Comparison of ENCODE assay signal across 8 cellular contexts in genomic region chr17:81222906-81223757, GRCh38. TPM values are rescaled to one million over a fixed set of nuclear protein-coding genes. Genes with fewer than 3 reads are reported as not detected.
DNase-seq lines count a peak whose midpoint lies in the region; ATAC-seq and TF ChIP-seq lines count a peak whose summit lies in the region.

TSS of gene CEP131 (minus strand) at chr17:81222965. CDS start at chr17:81220056, 2,909 bp downstream.

- DNase-seq in AG08396 (ENCODE audit: low spot score) (peak; percentile 100), NCI-H345 (lab: John Stamatoyannopoulos, UW) (peak; percentile 100), activated B cell treated with CpG ODN at 0.5 μM for 24 hours (peak; percentile 100), caudate nucleus (lab: John Stamatoyannopoulos, UW) (peak; percentile 68 to 99 (median 98)), immature natural killer cell (peak; percentile 98 to 99 (median 98)), smooth muscle cell of the brain vasculature (ENCODE audit: low read depth, low spot score) (peak; percentile 96)

- H3K4me3 Mint-ChIP-seq in activated B cell treated with CpG ODN at 0.5 μM for 24 hours (peak within 1 kb of the TSS; percentile 85), immature natural killer cell (peak within 1 kb of the TSS; percentile 74 to 83 (median 81))

- ATAC-seq in GM19023 (IDR thresholded peaks at IDR 0.05; ENCODE audit: unreplicated experiment) = peak; percentile 90
- ATAC-seq in HG03280 (IDR thresholded peaks at IDR 0.05; ENCODE audit: unreplicated experiment) = peak; percentile 95
- peak; percentile 89 for ATAC-seq in activated B cell treated with CpG ODN at 0.5 μM for 24 hours (ENCODE audit: low read depth)

- H3K27ac Mint-ChIP-seq in activated B cell treated with CpG ODN at 0.5 μM for 24 hours = peak within 1 kb of the TSS; percentile 91
- peak within 1 kb of the TSS; percentile 34 to 72 (median 60) for H3K27ac Mint-ChIP-seq in immature natural killer cell

- no peak for TF ChIP-seq CTCF in activated B cell treated with CpG ODN at 0.5 μM for 24 hours (IDR thresholded peaks at IDR 0.05)

- no peak within 1 kb of the TSS for H3K27ac ChIP-seq in caudate nucleus (ENCODE audit: low read depth, low read length)

- H3K36me3 Mint-ChIP-seq in activated B cell treated with CpG ODN at 0.5 μM for 24 hours (ENCODE audit: low read depth) = peaks cover 10% of the 10 kb centered on the region
- no peaks in the 10 kb centered on the region for H3K36me3 Mint-ChIP-seq in immature natural killer cell

- POLR2A ChIA-PET in activated B cell treated with CpG ODN at 0.5 μM for 24 hours (lab: Charles Lee) = interaction anchor here (0.5 to 3.3 kb wide), 22 partner anchors 13 to 1077 kb away, joined by 3 to 79 read pairs (median 4); partner anchors contain the start of genes ACTG1, ARL16, HGS and MRPL12

- peaks cover 33% of the 10 kb centered on the region for H3K4me1 Mint-ChIP-seq in activated B cell treated with CpG ODN at 0.5 μM for 24 hours
- peaks cover 18 to 20% of the 10 kb centered on the region in 2 donors for H3K4me1 Mint-ChIP-seq in immature natural killer cell

- H3K27me3 Mint-ChIP-seq in activated B cell treated with CpG ODN at 0.5 μM for 24 hours (no peaks in the 10 kb centered on the region), immature natural killer cell (ENCODE audit: low read depth in 3 of 3) (peaks cover 0 to 6% (median 0%) of the 10 kb centered on the region in 3 donors)

- intact Hi-C loops in activated B cell treated with CpG ODN at 0.5 μM for 24 hours (cut with micrococcal nuclease) = loop anchor here (1.0 to 10.0 kb wide), 5 partner anchors 16 to 961 kb away; partner anchors contain the start of genes NDUFAF8, RNF213 and TEPSIN

- CTCF ChIA-PET in activated B cell treated with CpG ODN at 0.5 μM for 24 hours (lab: Charles Lee) = interaction anchor here (1.1 to 1.3 kb wide), 2 partner anchors 16 to 30 kb away, joined by 3 read pairs; partner anchors contain the start of genes NDUFAF8 and TEPSIN

- no peaks in the 10 kb centered on the region for H3K9me3 Mint-ChIP-seq in activated B cell treated with CpG ODN at 0.5 μM for 24 hours
- H3K9me3 Mint-ChIP-seq in immature natural killer cell = peaks cover 0 to 2% (median 0%) of the 10 kb centered on the region in 6 donors

RNA-seq across cellular contexts. Expression of gene CEP131, which starts in this region (rescaled TPM):
- 14.2 and 15.9 TPM in 2 replicates for total RNA-seq in activated B cell treated with CpG ODN at 0.5 μM for 24 hours
- 1 to 10 TPM in 2 of 3 donors, under 1 TPM in 1; 0.43 to 7.4 (median 1.5) TPM for polyA plus RNA-seq in immature natural killer cell
